In the genomic region with DNA sequence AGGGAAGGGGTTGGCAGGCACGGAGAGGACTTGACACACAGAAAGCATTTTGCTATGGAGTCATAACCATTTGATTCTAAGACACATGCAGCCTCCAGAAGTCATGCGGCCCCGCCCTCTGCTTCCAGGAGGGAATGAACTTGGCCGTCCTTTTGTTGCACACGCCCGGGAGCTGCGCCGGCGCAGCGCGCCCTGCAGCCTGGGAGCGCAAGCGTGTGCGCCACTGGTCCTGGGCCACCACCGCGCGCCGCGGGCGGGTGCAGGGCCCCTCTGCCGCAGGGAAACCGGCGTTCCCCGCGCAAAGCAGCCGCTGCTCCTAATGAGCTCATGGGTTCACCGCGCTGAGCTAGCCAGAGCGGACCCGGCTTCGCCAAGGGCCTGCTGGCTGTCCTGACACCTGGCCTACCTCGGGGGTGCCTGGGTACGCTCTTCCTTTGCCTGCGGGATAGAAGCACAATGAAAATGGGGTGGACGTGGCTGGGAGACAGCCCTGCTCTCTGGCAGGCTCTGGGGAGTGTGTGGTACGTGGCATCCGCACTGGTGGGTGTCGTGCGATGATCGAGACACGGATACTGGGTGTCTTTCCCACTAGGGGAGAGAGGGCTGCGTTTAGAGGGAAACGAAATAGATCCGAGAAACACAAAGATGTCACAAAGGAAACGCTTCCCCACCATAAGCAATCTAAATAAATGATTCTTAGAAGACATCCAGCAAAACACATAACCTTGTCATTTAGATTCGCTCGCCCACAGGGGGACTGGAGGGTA, we compare ENCODE assay signal across 8 cellular contexts. TPM values are rescaled to one million over a fixed set of nuclear protein-coding genes. Genes with fewer than 3 reads are reported as not detected.
DNase-seq lines count a peak whose midpoint lies in the region; ATAC-seq and TF ChIP-seq lines count a peak whose summit lies in the region.

No MANE protein-coding gene starts in this region.

- no peaks in the 10 kb centered on the region for H3K9me3 ChIP-seq in esophagus muscularis mucosa
- no peaks in the 10 kb centered on the region for H3K9me3 ChIP-seq in stomach smooth muscle (ENCODE audit: control insufficient read depth in 2 of 2, low read length in 2 of 2)

- H3K4me1 ChIP-seq in esophagus muscularis mucosa = peaks cover 12 to 46% (median 33%) of the 10 kb centered on the region in 4 donors
- peaks cover 34% of the 10 kb centered on the region for H3K4me1 ChIP-seq in stomach smooth muscle (ENCODE audit: control insufficient read depth, insufficient read depth, low read length)

- H3K9ac ChIP-seq in stomach smooth muscle (ENCODE audit: low read length in 2 of 2) = peak overlapping the region; percentile 92 to 93

- CTCF ChIA-PET in AG04449 (lab: Yijun Ruan, JAX) = interaction anchor here (0.7 to 5.0 kb wide), 20 partner anchors 9 to 194 kb away, joined by 3 to 41 read pairs (median 4); no protein-coding TSS in a partner anchor

- TF ChIP-seq CTCF in AG04449 (IDR thresholded peaks at IDR 0.05; ENCODE audit: insufficient read depth, low read length, missing control alignments) (peak; percentile 6), GM13976 (IDR thresholded peaks at IDR 0.05; ENCODE audit: borderline replicate concordance, control extremely low read depth, extremely low read depth, insufficient read depth, missing control alignments) (no peak), esophagus muscularis mucosa (IDR thresholded peaks at IDR 0.05) (peak in 1 of 3 experiments; percentile 22)

- intact Hi-C loops in esophagus muscularis mucosa (cut with DNase I) = loop anchor here (2.0 to 5.0 kb wide), 2 partner anchors 111 to 193 kb away; no protein-coding TSS in a partner anchor

- peak; percentile 77 for TF ChIP-seq POLR2A in esophagus muscularis mucosa (IDR thresholded peaks at IDR 0.05; ENCODE audit: low read depth)

- peak overlapping the region; percentile 89 to 93 (median 90) for H3K27ac ChIP-seq in esophagus muscularis mucosa (replicated peaks in 1 of 4)
- peak overlapping the region; percentile 90 for H3K27ac ChIP-seq in stomach smooth muscle (ENCODE audit: low read length)

- POLR2A ChIA-PET in AG04449 (lab: Yijun Ruan, JAX) = interaction anchor here (0.6 to 1.1 kb wide), 3 partner anchors 8 to 23 kb away, joined by 3 to 5 read pairs (median 4); no protein-coding TSS in a partner anchor

- H3K4me3 ChIP-seq in AG04449 (ENCODE audit: low read depth, low read length) = peak overlapping the region; percentile 68
- peak overlapping the region; percentile 67 to 78 (median 70) for H3K4me3 ChIP-seq in esophagus muscularis mucosa
- peak overlapping the region; percentile 92 to 98 for H3K4me3 ChIP-seq in stomach smooth muscle (ENCODE audit: low read length in 2 of 2)

- DNase-seq in AG04449 (ENCODE audit: low read depth, low spot score) (no peak), GM13976 (ENCODE audit: low spot score) (peak; percentile 74), NCI-H345 (lab: John Stamatoyannopoulos, UW) (peak; percentile 69), esophagus muscularis mucosa (ENCODE audit: extremely low spot score) (no peak), midbrain (lab: John Stamatoyannopoulos, UW) (peak; percentile 78)
- DNase-seq in activated CD8-positive, alpha-beta memory T cell treated with anti-CD3 and anti-CD28 coated beads, Interleukin-2, amount 50 U/mL, for 48 hours = peak; percentile 71

- H3K27me3 ChIP-seq in esophagus muscularis mucosa (no peaks in the 10 kb centered on the region), stomach smooth muscle (ENCODE audit: control insufficient read depth in 1 of 2, insufficient read depth in 2 of 2, low read length in 2 of 2) (no peaks in the 10 kb centered on the region)

- under 1% methylated on average over 26 of the region's 47 CpGs for WGBS in esophagus muscularis mucosa

- in situ Hi-C loops in GM13976 (cut with MboI; ENCODE audit: low sequenced_read_pairs, unreplicated experiment) = no loop called here

- no peak for TF ChIP-seq EP300 in esophagus muscularis mucosa (IDR thresholded peaks at IDR 0.05)

- no peak for ATAC-seq in GM18498 (IDR thresholded peaks at IDR 0.05; ENCODE audit: unreplicated experiment)

- H3K36me3 ChIP-seq in esophagus muscularis mucosa (no peaks in the 10 kb centered on the region), stomach smooth muscle (ENCODE audit: control insufficient read depth in 2 of 2, insufficient read depth in 2 of 2, low read length in 2 of 2) (no peaks in the 10 kb centered on the region)

RNA-seq across cellular contexts. Expression of a gene that starts 0.7 kb away (rescaled TPM):
- total RNA-seq in esophagus muscularis mucosa = 10 to 100 TPM; 35.1 to 91.8 (median 67.8) TPM

RNA-seq across cellular contexts. Expression of a gene that starts 54.1 kb away (rescaled TPM):
- 10 to 100 TPM; 19.7 to 54.2 (median 33.6) TPM for total RNA-seq in esophagus muscularis mucosa

Comparison
In these comparisons a context has a peak if more than half of its experiments do, and no peak if none do; other contexts are left out.
1. DNase-seq: peak in GM13976 (single experiment), NCI-H345 (single experiment), activated CD8-positive, alpha-beta memory T cell treated with anti-CD3 and anti-CD28 coated beads, Interleukin-2, amount 50 U/mL, for 48 hours (single experiment) and midbrain (single experiment); none in AG04449 (single experiment) and esophagus muscularis mucosa (single experiment).
2. Peak in every context shown above with its lines, with median percentiles within 50 percentile points of each other: H3K4me3 ChIP-seq.